10 cellular contexts compared by ENCODE assay signal in the genomic region with DNA sequence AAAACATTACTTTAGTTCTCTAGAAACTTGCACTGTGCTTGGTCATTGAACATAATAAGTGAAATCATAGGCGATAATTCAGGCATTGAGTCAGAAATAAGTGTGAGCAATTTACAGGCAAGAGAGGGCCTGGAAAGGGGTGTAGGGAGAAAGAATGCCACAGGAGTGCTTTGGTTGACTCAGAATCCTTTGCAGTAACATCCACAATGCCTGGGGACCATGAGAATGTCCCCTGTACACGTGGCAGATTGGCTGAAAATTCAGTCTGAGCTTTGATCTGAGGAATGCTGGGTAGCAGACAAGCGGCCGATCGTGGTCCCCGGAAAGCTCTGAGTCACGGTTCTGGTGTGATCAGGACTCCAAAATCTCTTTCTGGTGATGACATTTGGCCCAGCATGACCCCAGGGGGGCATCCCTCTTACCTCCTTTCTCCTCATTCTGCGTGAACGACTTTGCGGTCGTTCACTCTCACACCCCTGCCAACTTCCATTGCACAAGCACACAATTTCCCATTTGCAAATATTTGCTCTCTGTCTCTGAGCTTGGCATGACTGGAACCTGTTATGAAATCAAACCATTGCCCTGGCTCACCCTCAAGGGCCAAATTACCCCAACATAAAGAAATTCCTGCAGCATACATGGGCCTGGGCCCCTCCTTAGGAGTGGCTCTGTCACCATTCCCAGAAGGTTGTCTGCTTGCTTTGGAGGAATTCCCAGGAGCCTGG.
A peak's percentile ranks its signal among the peaks of the same experiment; 100 is the strongest.
DNase-seq lines count a peak whose midpoint lies in the region; ATAC-seq, FAIRE-seq and TF ChIP-seq lines count a peak whose summit lies in the region.
"Had no signal": no experiment of that assay in that cellular context is flagged by ENCODE, and none has a peak within 500 bp of the region (broad histone marks: within the 10 kb centered on the region; RNA-seq: fewer than 3 reads in every experiment).

No MANE protein-coding gene starts in this region.

- no peak overlapping the region for H3K4me3 ChIP-seq in astrocyte of the cerebellum (ENCODE audit: low read depth, low read length)
- H3K4me3 ChIP-seq: BLaER1 treated with 17β-estradiol and CSF1 and Interleukin-3, amounts not matched to agents 10 nM and 100 nM had no signal

- FAIRE-seq in urothelium cell line (lab: Jason Lieb, UNC): no peak

- peak; percentile 70 for ATAC-seq in left lobe of liver

- DNase-seq in NCI-H748 (lab: John Stamatoyannopoulos, UW; ENCODE audit: unreplicated experiment) (peak; percentile 8), NCI-H748 treated with DMSO at 0.1 percent for 48 hours (lab: John Stamatoyannopoulos, UW) (no peak), astrocyte of the cerebellum (ENCODE audit: low read depth) (peak; percentile 82), left lobe of liver (ENCODE audit: low spot score) (peak; percentile 95), urothelium cell line (ENCODE audit: low spot score) (peak; percentile 74), HT-29 (ENCODE audit: low spot score) (no peak)
- no peak for DNase-seq in stimulated activated CD4-positive, alpha-beta T cell treated with anti-CD3 and anti-CD28 coated beads, Interleukin-15, amount 100 ng/mL, for 24 hours
- no peak for DNase-seq in activated naive CD4-positive, alpha-beta T cell (lab: John Stamatoyannopoulos, UW)
- DNase-seq: MV-4-11 had no signal

- no peak for TF ChIP-seq CTCF in astrocyte of the cerebellum (IDR thresholded peaks at IDR 0.05; ENCODE audit: low read depth, low read length, missing control alignments)

- in situ Hi-C loops in astrocyte of the cerebellum (cut with HindIII; ENCODE audit: low sequenced_read_pairs): no loop called here

Comparison
In these comparisons a context has a peak if more than half of its experiments do, and no peak if none do; other contexts are left out.
1. DNase-seq: peak in NCI-H748 (single experiment), astrocyte of the cerebellum (single experiment), left lobe of liver (single experiment) and urothelium cell line (single experiment); none in NCI-H748 treated with DMSO at 0.1 percent for 48 hours (single experiment), stimulated activated CD4-positive, alpha-beta T cell treated with anti-CD3 and anti-CD28 coated beads, Interleukin-15, amount 100 ng/mL, for 24 hours (single experiment), HT-29 (single experiment) and activated naive CD4-positive, alpha-beta T cell (0 of 4).